In the genomic region with DNA sequence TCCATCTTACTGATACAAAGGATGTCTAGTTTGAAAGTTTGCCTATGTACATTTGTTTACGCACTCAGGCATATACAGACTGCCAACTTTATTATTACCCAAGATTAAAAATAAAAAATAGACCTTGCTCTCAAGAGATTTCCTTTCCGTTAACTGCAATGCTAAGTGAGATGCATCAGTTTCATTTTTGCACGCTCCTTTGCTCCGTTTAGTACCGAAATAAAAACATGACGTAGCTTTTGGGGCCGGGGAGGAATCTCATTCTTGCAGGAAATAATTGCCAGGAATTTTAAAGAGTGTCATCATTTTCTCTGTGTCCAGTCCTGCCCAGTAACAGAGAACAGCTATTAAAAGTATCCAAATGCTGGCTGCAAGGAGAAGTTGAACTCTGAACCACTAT, we compare ENCODE assay signal across 1 cellular context.
TF ChIP-seq lines count a peak whose summit lies in the region.

No MANE protein-coding gene starts in this region.

TF ChIP-seq in GM23338, 12 proteins besides CTCF, POLR2A, EP300 and RAD21 (continued from another document):
- TF ChIP-seq ETS1 (IDR thresholded peaks at IDR 0.05) (no peak), STAT1 (IDR thresholded peaks at IDR 0.05; ENCODE audit: unreplicated experiment) (no peak), NANOG (IDR thresholded peaks at IDR 0.05; ENCODE audit: borderline replicate concordance) (no peak), CREB1 (CRISPR knock-in tag; IDR thresholded peaks at IDR 0.05; ENCODE audit: low read depth) (no peak), EZH2 (IDR thresholded peaks at IDR 0.05; ENCODE audit: low read depth, unreplicated experiment) (no peak), POLR2AphosphoS5 (IDR thresholded peaks at IDR 0.05; ENCODE audit: low read depth) (no peak), ZNF114 (CRISPR knock-in tag; IDR thresholded peaks at IDR 0.05) (no peak)
